In genomic region chr11:73376168-73376802, GRCh38 we compare ENCODE assay signal across 1 cellular context.
TF ChIP-seq lines count a peak whose summit lies in the region.

RELT (plus strand) TSS chr11:73376399; CDS start chr11:73389137, 12,738 bp downstream.

TF ChIP-seq in HepG2, 621 proteins besides CTCF, POLR2A, EP300 and RAD21 (continued from another document and continues in another):
- TF ChIP-seq HNRNPLL (IDR thresholded peaks at IDR 0.05; ENCODE audit: low read depth, low read length, poor library complexity, severe bottlenecking) (peak; percentile 96), SMARCC2 (IDR thresholded peaks at IDR 0.05) (no peak), ELF3 (CRISPR knock-in tag; IDR thresholded peaks at IDR 0.05) (no peak; the same call in 1 of the 2 replicates), SMC3 (IDR thresholded peaks at IDR 0.05; ENCODE audit: low read length) (no peak; the same call in 1 of the 2 replicates), HNF1A (IDR thresholded peaks at IDR 0.05; ENCODE audit: low read depth) (no peak), HNF1A (CRISPR knock-in tag; IDR thresholded peaks at IDR 0.05; ENCODE audit: borderline replicate concordance) (no peak), ZC3H13 (CRISPR knock-in tag; IDR thresholded peaks at IDR 0.05) (no peak), SYNCRIP (IDR thresholded peaks at IDR 0.05; ENCODE audit: insufficient read depth, low read depth, low read length) (no peak), FOXJ3 (CRISPR knock-in tag; IDR thresholded peaks at IDR 0.05; ENCODE audit: borderline replicate concordance) (no peak), GPBP1L1 (CRISPR knock-in tag; IDR thresholded peaks at IDR 0.05) (no peak), ZFP91 (CRISPR knock-in tag; IDR thresholded peaks at IDR 0.05; ENCODE audit: borderline replicate concordance) (no peak), ZNF616 (CRISPR knock-in tag; IDR thresholded peaks at IDR 0.05; ENCODE audit: low read depth) (no peak), HOXA5 (CRISPR knock-in tag; IDR thresholded peaks at IDR 0.05) (no peak), CHD2 (IDR thresholded peaks at IDR 0.05; ENCODE audit: low read depth, low read length) (no peak), ZNF784 (CRISPR knock-in tag; IDR thresholded peaks at IDR 0.05; ENCODE audit: borderline replicate concordance) (0 out of 2 replicates have a peak, but pooled peaks have one; percentile 61), ZSCAN20 (CRISPR knock-in tag; IDR thresholded peaks at IDR 0.05; ENCODE audit: borderline replicate concordance) (no peak), ARID4A (CRISPR knock-in tag; IDR thresholded peaks at IDR 0.05; ENCODE audit: borderline replicate concordance) (peak; percentile 76), RNF219 (CRISPR knock-in tag; IDR thresholded peaks at IDR 0.05) (no peak), MIXL1 (CRISPR knock-in tag; IDR thresholded peaks at IDR 0.05) (no peak), DBP (CRISPR knock-in tag; IDR thresholded peaks at IDR 0.05; ENCODE audit: not compliant biosample characterization) (no peak), SP140L (CRISPR knock-in tag; IDR thresholded peaks at IDR 0.05; ENCODE audit: borderline replicate concordance) (no peak), HOMEZ (CRISPR knock-in tag; IDR thresholded peaks at IDR 0.05; ENCODE audit: low read depth) (peak; percentile 34; the same call in 1 of the 2 replicates), ZNF75D (CRISPR knock-in tag; IDR thresholded peaks at IDR 0.05; ENCODE audit: borderline replicate concordance) (no peak), PRDM10 (CRISPR knock-in tag; IDR thresholded peaks at IDR 0.05; ENCODE audit: low read depth) (no peak), ZBTB38 (CRISPR knock-in tag; IDR thresholded peaks at IDR 0.05) (0 out of 2 replicates have a peak, but pooled peaks have one; percentile 7), BRF2 (CRISPR knock-in tag; IDR thresholded peaks at IDR 0.05) (no peak), ZNF446 (CRISPR knock-in tag; IDR thresholded peaks at IDR 0.05) (peak; percentile 86; the same call in 1 of the 2 replicates), ZKSCAN1 (IDR thresholded peaks at IDR 0.05; ENCODE audit: low read length) (no peak), ZFP36 (IDR thresholded peaks at IDR 0.05; ENCODE audit: borderline replicate concordance, low read depth, low read length, partially characterized antibody) (no peak), KDM4B (CRISPR knock-in tag; IDR thresholded peaks at IDR 0.05) (no peak), MIER3 (CRISPR knock-in tag; IDR thresholded peaks at IDR 0.05; ENCODE audit: borderline replicate concordance) (no peak)
